ENCODE assay signal across 2 cellular contexts in genomic region chr6:88633782-88634181, GRCh38.
TF ChIP-seq lines count a peak whose summit lies in the region.

No MANE protein-coding gene starts in this region.

TF ChIP-seq in HepG2, 621 proteins besides CTCF, POLR2A, EP300 and RAD21:
- TF ChIP-seq CEBPB (IDR thresholded peaks at IDR 0.05; ENCODE audit: borderline replicate concordance, low read depth, low read length) (0 out of 2 replicates have a peak, but pooled peaks have one; percentile 31), RBM39 (IDR thresholded peaks at IDR 0.05; ENCODE audit: low read depth, low read length, poor library complexity, severe bottlenecking) (no peak)
TF ChIP-seq in HepG2: peak in this region for 1.

TF ChIP-seq in H1, 55 proteins besides CTCF, POLR2A, EP300 and RAD21:
- no peak for TF ChIP-seq GABPA (IDR thresholded peaks at IDR 0.05; ENCODE audit: borderline replicate concordance, insufficient read depth, low read length)
- TF ChIP-seq CEBPB (IDR thresholded peaks at IDR 0.05; ENCODE audit: low read depth, low read length): peak; percentile 23; the same call in 1 of the 2 replicates
